Comparison of ENCODE assay signal across 15 cellular contexts in genomic region chr4:4388836-4389575, GRCh38. TPM values are rescaled to one million over a fixed set of nuclear protein-coding genes. Genes with fewer than 3 reads are reported as not detected.
"Had no signal": no experiment of that assay in that cellular context is flagged by ENCODE, and none has a peak within 500 bp of the region (broad histone marks: within the 10 kb centered on the region; RNA-seq: fewer than 3 reads in every experiment).

No MANE protein-coding gene starts in this region.

- H3K27me3 ChIP-seq: testis had no signal

- DNase-seq: activated CD4-positive, alpha-beta T cell treated with anti-CD3 and anti-CD28 coated beads, Interleukin-2, amount 10 ng/mL, durations not matched to agents 7 days and 5 days; activated CD4-positive, CD25-positive, alpha-beta regulatory T cell; activated T-cell treated with anti-CD3 and anti-CD28 coated beads for 4 hours; esophagus squamous epithelium; foreskin fibroblast; heart left ventricle; stimulated activated CD4-positive, alpha-beta T cell treated with anti-CD3 and anti-CD28 coated beads, Interleukin-2, amount 100 ng/mL, for 24 hours; stimulated activated naive CD8-positive, alpha-beta T cell treated with anti-CD3 and anti-CD28 coated beads, Interleukin-15, Interleukin-2, amounts not matched to agents 100 U/mL and 50 U/mL, for 24 hours; testis had no signal

- ATAC-seq: heart left ventricle; psoas muscle; right lobe of liver; stimulated activated naive CD8-positive, alpha-beta T cell treated with anti-CD3 and anti-CD28 coated beads, Interleukin-15, Interleukin-2, amounts not matched to agents 100 U/mL and 50 U/mL, for 24 hours had no signal

- H3K9me3 ChIP-seq: esophagus squamous epithelium, heart left ventricle, psoas muscle, right lobe of liver, testis had no signal

- H3K27ac Mint-ChIP-seq: activated CD4-positive, alpha-beta T cell treated with anti-CD3 and anti-CD28 coated beads, Interleukin-2, amount 10 ng/mL, durations not matched to agents 7 days and 5 days; activated naive CD4-positive, alpha-beta T cell treated with anti-CD3 and anti-CD28 coated beads, Interleukin-2, amount 50 U/mL, for 24 hours; activated T-helper 2 cell treated with anti-CD3 and anti-CD28 coated beads, Interferon-gamma antibody, Interleukin-2, Interleukin-4, amounts not matched to agents 10 μg/mL and 5 μg/mL and 100 μg/mL, durations not matched to agents 14 hours and 24 hours and 36 hours; mesothelial cell of epicardium had no signal

- H3K9me3 Mint-ChIP-seq: activated CD4-positive, alpha-beta T cell treated with anti-CD3 and anti-CD28 coated beads, Interleukin-2, amount 10 ng/mL, durations not matched to agents 7 days and 5 days; activated naive CD4-positive, alpha-beta T cell treated with anti-CD3 and anti-CD28 coated beads, Interleukin-2, amount 50 U/mL, for 24 hours; activated T-helper 2 cell treated with anti-CD3 and anti-CD28 coated beads, Interferon-gamma antibody, Interleukin-2, Interleukin-4, amounts not matched to agents 10 μg/mL and 5 μg/mL and 100 μg/mL, durations not matched to agents 14 hours and 24 hours and 36 hours; central memory CD8-positive, alpha-beta T cell; mesothelial cell of epicardium had no signal

- H3K36me3 ChIP-seq: esophagus squamous epithelium, heart left ventricle, right lobe of liver had no signal

- H3K36me3 Mint-ChIP-seq: activated naive CD4-positive, alpha-beta T cell treated with anti-CD3 and anti-CD28 coated beads, Interleukin-2, amount 50 U/mL, for 24 hours had no signal

- H3K27ac ChIP-seq: esophagus squamous epithelium, heart left ventricle, psoas muscle, right lobe of liver, testis had no signal

- H3K4me3 ChIP-seq: psoas muscle, right lobe of liver, testis had no signal

RNA-seq across cellular contexts. Expression of gene NSG1, which starts 2.1 kb away (rescaled TPM):
- total RNA-seq: activated T-helper 2 cell treated with anti-CD3 and anti-CD28 coated beads, Interferon-gamma antibody, Interleukin-2, Interleukin-4, amounts not matched to agents 10 μg/mL and 5 μg/mL and 100 μg/mL, durations not matched to agents 14 hours and 24 hours and 36 hours had no signal
